In the genomic region with DNA sequence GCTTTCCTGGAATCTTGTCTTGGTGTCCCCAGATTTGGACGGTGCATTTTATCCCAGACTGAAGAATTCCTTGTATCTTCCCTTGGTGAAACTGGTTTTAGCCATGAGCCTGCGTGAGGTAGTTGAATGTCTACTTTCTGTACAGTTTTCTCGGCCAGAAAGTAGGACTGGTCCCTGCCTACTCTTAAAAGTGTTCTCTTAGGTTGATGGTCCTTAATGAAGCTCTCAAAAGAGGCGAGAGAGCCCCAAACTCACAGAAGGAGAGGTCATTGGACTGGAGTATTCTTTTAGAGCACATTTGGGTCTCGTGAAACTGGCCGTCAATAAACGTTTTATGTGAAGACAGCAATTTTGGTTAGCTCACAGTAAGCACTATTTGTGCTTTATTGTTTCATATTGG, we compare ENCODE assay signal across 9 cellular contexts. TPM values are rescaled to one million over a fixed set of nuclear protein-coding genes. Genes with fewer than 3 reads are reported as not detected.
DNase-seq lines count a peak whose midpoint lies in the region; ATAC-seq and TF ChIP-seq lines count a peak whose summit lies in the region.
"Had no signal": no experiment of that assay in that cellular context is flagged by ENCODE, and none has a peak within 500 bp of the region (broad histone marks: within the 10 kb centered on the region; RNA-seq: fewer than 3 reads in every experiment).

No MANE protein-coding gene starts in this region.

- H3K4me1 Mint-ChIP-seq in activated CD4-positive, alpha-beta memory T cell treated with anti-CD3 and anti-CD28 coated beads for 36 hours (ENCODE audit: low read depth), result peaks cover 10% of the 10 kb centered on the region

- ATAC-seq in gastrocnemius medialis (peak; percentile 9 to 23), HG03460 (IDR thresholded peaks at IDR 0.05; ENCODE audit: unreplicated experiment) (no peak), GM19463 (IDR thresholded peaks at IDR 0.05; ENCODE audit: unreplicated experiment) (no peak)

- H3K4me1 ChIP-seq in OCI-LY3 (ENCODE audit: low read length) (peaks cover 15% of the 10 kb centered on the region), gastrocnemius medialis (peaks cover 18 to 19% of the 10 kb centered on the region in 2 donors)

- H3K79me2 ChIP-seq in OCI-LY3 (ENCODE audit: low read length), result peaks cover 56% of the 10 kb centered on the region

- H3K4me2 ChIP-seq in OCI-LY3 (ENCODE audit: low read length), result peak overlapping the region; percentile 92

- H3K27ac ChIP-seq in OCI-LY3 (ENCODE audit: low read length) (no peak overlapping the region; the same call in 1 of the 2 replicates), gastrocnemius medialis (peak overlapping the region; percentile 84 to 92 (median 86))

- peak overlapping the region; percentile 63 for H3K4me3 ChIP-seq in GM12865 (ENCODE audit: low read depth, low read length)
- peak overlapping the region; percentile 80 for H3K4me3 ChIP-seq in OCI-LY3 (ENCODE audit: low read length)
- peak overlapping the region; percentile 97 for H3K4me3 ChIP-seq in fibroblast of mammary gland (ENCODE audit: control insufficient read depth, low read depth, low read length)
- peak overlapping the region; percentile 58 to 87 (median 82) for H3K4me3 ChIP-seq in gastrocnemius medialis

- H3K27ac Mint-ChIP-seq in activated CD4-positive, alpha-beta memory T cell treated with anti-CD3 and anti-CD28 coated beads for 36 hours, result no peak overlapping the region
- H3K27ac Mint-ChIP-seq: naive B cell had no signal

- CTCF ChIA-PET in activated CD4-positive, alpha-beta memory T cell treated with anti-CD3 and anti-CD28 coated beads for 36 hours (lab: Charles Lee), result interaction anchor here (0.8 to 2.2 kb wide), 3 partner anchors 66 to 75 kb away, joined by 3 to 9 read pairs (median 8); no protein-coding TSS in a partner anchor

- H3K9me3 ChIP-seq in OCI-LY3 (ENCODE audit: insufficient read depth, low read length) (no peaks in the 10 kb centered on the region), gastrocnemius medialis (no peaks in the 10 kb centered on the region)

- intact Hi-C loops in gastrocnemius medialis (cut with DNase I; ENCODE audit: low total_unique reads), result loop anchor here (5.0 to 10.0 kb wide), 3 partner anchors 74 to 186 kb away; no protein-coding TSS in a partner anchor
- intact Hi-C loops in activated CD4-positive, alpha-beta memory T cell treated with anti-CD3 and anti-CD28 coated beads for 36 hours (cut with micrococcal nuclease), result loop anchor here (1.0 to 2.0 kb wide), 7 partner anchors 66 to 220 kb away; a partner anchor contains a TSS

- no peaks in the 10 kb centered on the region for H3K36me3 Mint-ChIP-seq in activated CD4-positive, alpha-beta memory T cell treated with anti-CD3 and anti-CD28 coated beads for 36 hours
- H3K36me3 Mint-ChIP-seq: naive B cell had no signal

- peak overlapping the region; percentile 69 for H2AFZ ChIP-seq in OCI-LY3 (ENCODE audit: low read depth, low read length)

- POLR2A ChIA-PET in activated CD4-positive, alpha-beta memory T cell treated with anti-CD3 and anti-CD28 coated beads for 36 hours (lab: Charles Lee), result interaction anchor here (0.6 kb wide), 1 partner anchor 137 kb away, joined by 3 read pairs; no protein-coding TSS in a partner anchor

- H3K27me3 Mint-ChIP-seq in activated CD4-positive, alpha-beta memory T cell treated with anti-CD3 and anti-CD28 coated beads for 36 hours, result no peaks in the 10 kb centered on the region
- H3K27me3 Mint-ChIP-seq: naive B cell had no signal

- H3K36me3 ChIP-seq in OCI-LY3 (replicated peaks; ENCODE audit: low read depth, low read length), result no peaks in the 10 kb centered on the region
- no peaks in the 10 kb centered on the region for H3K36me3 ChIP-seq in gastrocnemius medialis

- H3K4me3 Mint-ChIP-seq in activated CD4-positive, alpha-beta memory T cell treated with anti-CD3 and anti-CD28 coated beads for 36 hours, result no peak overlapping the region
- H3K4me3 Mint-ChIP-seq: naive B cell had no signal

- peak; percentile 3 for DNase-seq in GM12865 (ENCODE audit: low read depth)
- no peak for DNase-seq in fibroblast of mammary gland (ENCODE audit: low read depth)
- DNase-seq in gastrocnemius medialis, result no peak
- DNase-seq in A172 (ENCODE audit: low spot score), result no peak
- DNase-seq in activated CD4-positive, alpha-beta memory T cell treated with anti-CD3 and anti-CD28 coated beads for 36 hours, result no peak

- no peaks in the 10 kb centered on the region for H3K9me3 Mint-ChIP-seq in activated CD4-positive, alpha-beta memory T cell treated with anti-CD3 and anti-CD28 coated beads for 36 hours
- H3K9me3 Mint-ChIP-seq: naive B cell had no signal

- no peaks in the 10 kb centered on the region for H3K27me3 ChIP-seq in OCI-LY3 (ENCODE audit: low read depth, low read length)
- H3K27me3 ChIP-seq in gastrocnemius medialis, result no peaks in the 10 kb centered on the region

- in situ Hi-C loops in gastrocnemius medialis (cut with MboI; ENCODE audit: low sequenced_read_pairs in 4 of 4), result no loop called here

- peaks cover 24% of the 10 kb centered on the region for H4K20me1 ChIP-seq in OCI-LY3 (ENCODE audit: insufficient read depth, low read length)

- TF ChIP-seq CTCF in GM12865 (IDR thresholded peaks at IDR 0.05; ENCODE audit: insufficient read depth, low read depth, low read length, missing control alignments), result no peak
- TF ChIP-seq CTCF in OCI-LY3 (IDR thresholded peaks at IDR 0.05; ENCODE audit: low read depth, low read length), result no peak
- TF ChIP-seq CTCF in fibroblast of mammary gland (conservative IDR thresholded peaks at IDR 0.05; ENCODE audit: control insufficient read depth, insufficient read depth, low read depth, low read length), result no peak
- TF ChIP-seq CTCF in gastrocnemius medialis (IDR thresholded peaks at IDR 0.05 in 4 of 5, conservative IDR thresholded peaks at IDR 0.05 in 1 of 5), result no peak

- no peak for TF ChIP-seq POLR2A in gastrocnemius medialis (IDR thresholded peaks at IDR 0.05)

- H3K9ac ChIP-seq in OCI-LY3 (ENCODE audit: low read length), result peak overlapping the region; percentile 79

RNA-seq across cellular contexts. Expression of a gene that starts 0.7 kb away (rescaled TPM):
- total RNA-seq in gastrocnemius medialis, result 10 to 100 TPM; 11.5 to 16.9 (median 13.3) TPM
- 72.2 and 79.9 TPM in 2 replicates for total RNA-seq in A172 (2014; rRNA removed; shearing (Covaris generic))
- total RNA-seq in activated CD4-positive, alpha-beta memory T cell treated with anti-CD3 and anti-CD28 coated beads for 36 hours, result 10 to 100 TPM; 25.4 to 26.0 TPM

Comparison
In these comparisons a context has a peak if more than half of its experiments do, and no peak if none do; other contexts are left out.
1. ATAC-seq: peak in gastrocnemius medialis (2 of 2); none in HG03460 (single experiment) and GM19463 (single experiment).
2. Peak in every context shown above with its lines, with median percentiles within 50 percentile points of each other: H3K4me3 ChIP-seq.